7 cellular contexts compared by ENCODE assay signal in genomic region chr2:169131587-169132512, GRCh38.
DNase-seq lines count a peak whose midpoint lies in the region; ATAC-seq and TF ChIP-seq lines count a peak whose summit lies in the region.

No MANE protein-coding gene starts in this region.

- ATAC-seq in GM19468 (IDR thresholded peaks at IDR 0.05; ENCODE audit: extremely low read depth, unreplicated experiment), result peak; percentile 24
- ATAC-seq in IMR-90 (ENCODE audit: low read depth), result peak; percentile 75; the same call in 1 of the 2 replicates

- no peak overlapping the region for H3K14ac ChIP-seq in IMR-90 (replicated peaks; ENCODE audit: low read depth, low read length)

- no peaks in the 10 kb centered on the region for H3K79me2 ChIP-seq in SK-N-SH (ENCODE audit: insufficient read depth)
- H3K79me2 ChIP-seq in osteoblast (ENCODE audit: insufficient read depth, low read length), result no peaks in the 10 kb centered on the region

- H4K91ac ChIP-seq in IMR-90 (ENCODE audit: insufficient read depth, low read depth, low read length), result no peak overlapping the region

- H3F3A ChIP-seq in SK-N-SH (replicated peaks; ENCODE audit: insufficient read depth), result no peaks in the 10 kb centered on the region

- no peaks in the 10 kb centered on the region for H3K9me2 ChIP-seq in SK-N-SH

- CTCF ChIA-PET in IMR-90 (lab: Yijun Ruan, JAX), result interaction anchor here (0.6 to 2.3 kb wide), 6 partner anchors 9 to 1540 kb away, joined by 3 to 15 read pairs (median 5); no protein-coding TSS in a partner anchor
- CTCF ChIA-PET in SK-N-SH (lab: Yijun Ruan, JAX), result interaction anchor here (0.5 to 3.3 kb wide), 50 partner anchors 9 to 265 kb away, joined by 3 to 78 read pairs (median 4); no protein-coding TSS in a partner anchor

- H3K4ac ChIP-seq in IMR-90 (ENCODE audit: low read depth, low read length), result no peak overlapping the region

- no peaks in the 10 kb centered on the region for H3K79me1 ChIP-seq in IMR-90 (ENCODE audit: low read depth in 1 of 2, low read length in 2 of 2)

- H2AFZ ChIP-seq in IMR-90 (replicated peaks; ENCODE audit: low read length, poor library complexity) (no peak overlapping the region), SK-N-SH (ENCODE audit: low read depth) (no peak overlapping the region), osteoblast (ENCODE audit: low read length) (no peak overlapping the region)

- POLR2A ChIA-PET in IMR-90 (lab: Charles Lee; ENCODE audit: unreplicated experiment) (no interaction called here), SK-N-SH (lab: Yijun Ruan, JAX) (no interaction called here)

- H3K27ac ChIP-seq in IMR-90 (ENCODE audit: insufficient read depth, low read length), result no peak overlapping the region
- no peak overlapping the region for H3K27ac ChIP-seq in SK-N-SH (ENCODE audit: low read depth in 2 of 2, low read length in 1 of 2)
- no peak overlapping the region for H3K27ac ChIP-seq in osteoblast (ENCODE audit: low read depth, low read length)

- H3K9me3 ChIP-seq in IMR-90 (ENCODE audit: control insufficient read depth, insufficient read depth, low read length) (no peaks in the 10 kb centered on the region), SK-N-SH (no peaks in the 10 kb centered on the region), osteoblast (ENCODE audit: low read depth, low read length) (no peaks in the 10 kb centered on the region)

- no peaks in the 10 kb centered on the region for H3K9me1 ChIP-seq in IMR-90 (ENCODE audit: insufficient read depth, low read length)

- H2BK5ac ChIP-seq in IMR-90 (ENCODE audit: low read depth, low read length, poor library complexity, severe bottlenecking), result no peak overlapping the region

- no peak overlapping the region for H3K18ac ChIP-seq in IMR-90 (ENCODE audit: low read depth, low read length)

- H3K9ac ChIP-seq in IMR-90 (ENCODE audit: low read depth, low read length) (no peak overlapping the region), SK-N-SH (no peak overlapping the region)

- H4K20me1 ChIP-seq in IMR-90 (ENCODE audit: insufficient read depth, low read length) (no peaks in the 10 kb centered on the region), SK-N-SH (ENCODE audit: insufficient read depth) (no peaks in the 10 kb centered on the region), osteoblast (ENCODE audit: insufficient read depth, low read length) (no peaks in the 10 kb centered on the region)

- H3K56ac ChIP-seq in IMR-90 (ENCODE audit: extremely low read depth, insufficient read depth, low read length), result no peak overlapping the region

- H3K4me1 ChIP-seq in IMR-90 (ENCODE audit: control insufficient read depth, insufficient read depth, low read length), result no peaks in the 10 kb centered on the region
- no peaks in the 10 kb centered on the region for H3K4me1 ChIP-seq in SK-N-SH (ENCODE audit: control insufficient read depth in 1 of 2, insufficient read depth in 2 of 2, low read depth in 1 of 2, low read length in 1 of 2)
- H3K4me1 ChIP-seq in osteoblast (ENCODE audit: insufficient read depth, low read length), result no peaks in the 10 kb centered on the region

- H3K23ac ChIP-seq in IMR-90 (ENCODE audit: low read depth, low read length), result no peak overlapping the region

- H2BK15ac ChIP-seq in IMR-90 (ENCODE audit: low read depth, low read length), result no peak overlapping the region

- H3K27me3 ChIP-seq in IMR-90 (ENCODE audit: control insufficient read depth, insufficient read depth, low read length), result no peaks in the 10 kb centered on the region
- H3K27me3 ChIP-seq in SK-N-SH (ENCODE audit: insufficient read depth), result peaks cover 3% of the 10 kb centered on the region; the same call in 1 of the 2 replicates
- H3K27me3 ChIP-seq in osteoblast (ENCODE audit: insufficient read depth, low read length), result no peaks in the 10 kb centered on the region

- TF ChIP-seq EP300 in SK-N-SH (IDR thresholded peaks at IDR 0.05; ENCODE audit: borderline replicate concordance in 1 of 2, low read depth in 1 of 2, low read length in 1 of 2), result no peak

- WGBS in IMR-90 (ENCODE audit: extremely low coverage in 2 of 2, insufficient read length in 1 of 2), 2 experiments, result 17% methylated on average over 3 of the region's 9 CpGs; no CpG with 5 or more reads in 1 of the 2 experiments
- 23% methylated on average over 9 of the region's 9 CpGs for WGBS in SK-N-SH (ENCODE audit: low lambda C conversion rate)

- dilution Hi-C loops in IMR-90 (cut with HindIII; ENCODE audit: low sequenced_read_pairs, unreplicated experiment), result no loop called here

- TF ChIP-seq POLR2A in IMR-90 (IDR thresholded peaks at IDR 0.05; ENCODE audit: low read depth, low read length), result no peak

- BruUV-seq in IMR-90 (replicated peaks; lab: Mats Ljungman, UMichigan), result no TSS peak

- DNase-seq in G401 (ENCODE audit: low spot score) (peak; percentile 54), IMR-90 (peak; percentile 41), SK-N-SH (peak; percentile 51), fibroblast of peridontal ligament (ENCODE audit: extremely low read depth) (peak; percentile 70), osteoblast (ENCODE audit: insufficient read length, low spot score, missing footprints) (no peak)
- no peak for DNase-seq in stimulated activated CD4-positive, alpha-beta T cell treated with anti-CD3 and anti-CD28 coated beads, Interleukin-1b, Interleukin-23, amount 100 ng/mL, for 48 hours

- H2AK9ac ChIP-seq in IMR-90 (replicated peaks; ENCODE audit: low read depth, low read length, poor library complexity), result no peak overlapping the region

- no peak overlapping the region for H4K8ac ChIP-seq in IMR-90 (ENCODE audit: low read depth in 2 of 2, low read length in 2 of 2)

- TF ChIP-seq CTCF in IMR-90 (conservative IDR thresholded peaks at IDR 0.05; ENCODE audit: low read depth, low read length) (peak; percentile 67), SK-N-SH (IDR thresholded peaks at IDR 0.05) (peak; percentile 81), osteoblast (IDR thresholded peaks at IDR 0.05; ENCODE audit: extremely low read depth, low read depth, low read length) (peak; percentile 72)

- H3K4me3 ChIP-seq in IMR-90 (ENCODE audit: insufficient read depth, low read depth, low read length), result no peak overlapping the region
- no peak overlapping the region; a peak in 1 of 4 replicates for H3K4me3 ChIP-seq in SK-N-SH (ENCODE audit: low read depth in 2 of 2, low read length in 1 of 2)
- no peak overlapping the region for H3K4me3 ChIP-seq in osteoblast (ENCODE audit: insufficient read depth, low read length)

- no peak overlapping the region for H4K5ac ChIP-seq in IMR-90 (ENCODE audit: low read depth, low read length)

- H3K36me3 ChIP-seq in IMR-90 (ENCODE audit: control insufficient read depth, insufficient read depth, low read length) (no peaks in the 10 kb centered on the region), SK-N-SH (replicated peaks in 1 of 2; ENCODE audit: control insufficient read depth in 1 of 2, insufficient read depth in 2 of 2, low read length in 1 of 2) (no peaks in the 10 kb centered on the region), osteoblast (ENCODE audit: insufficient read depth, low read length) (no peaks in the 10 kb centered on the region)

- no peak overlapping the region for H2AK5ac ChIP-seq in IMR-90 (ENCODE audit: low read depth, low read length)

- no peak overlapping the region for H3K4me2 ChIP-seq in IMR-90 (ENCODE audit: low read depth, low read length)
- H3K4me2 ChIP-seq in SK-N-SH, result no peak overlapping the region
- peak overlapping the region; percentile 17 for H3K4me2 ChIP-seq in osteoblast (ENCODE audit: insufficient read depth, low read length)

- H2BK20ac ChIP-seq in IMR-90 (ENCODE audit: low read depth, low read length), result no peak overlapping the region

- intact Hi-C loops in IMR-90 (cut with micrococcal nuclease), result loop anchor here (1.0 kb wide), 2 partner anchors 23 to 171 kb away; no protein-coding TSS in a partner anchor

- in situ Hi-C loops in G401 (cut with HindIII; ENCODE audit: low sequenced_read_pairs), result no loop called here
- in situ Hi-C loops in IMR-90 (cut with MboI; ENCODE audit: low sequenced_read_pairs), result no loop called here

- H2BK120ac ChIP-seq in IMR-90 (ENCODE audit: low read depth, low read length), result no peak overlapping the region

- peak; percentile 32; the same call in 1 of the 2 replicates for TF ChIP-seq RAD21 in IMR-90 (IDR thresholded peaks at IDR 0.05; ENCODE audit: low read length)
- TF ChIP-seq RAD21 in SK-N-SH (IDR thresholded peaks at IDR 0.05; ENCODE audit: low read length), result peak; percentile 51

TF ChIP-seq in IMR-90, 13 proteins besides CTCF, POLR2A, EP300 and RAD21:
- no peak for TF ChIP-seq CEBPB (IDR thresholded peaks at IDR 0.05; ENCODE audit: low read depth, low read length)
- peak; percentile 37 for TF ChIP-seq SMC3 (IDR thresholded peaks at IDR 0.05; ENCODE audit: low read depth, low read length)
- no peak for TF ChIP-seq NFE2L2 (IDR thresholded peaks at IDR 0.05; ENCODE audit: low read depth, low read length)

TF ChIP-seq in SK-N-SH, 30 proteins besides CTCF, POLR2A, EP300 and RAD21:
- TF ChIP-seq FOXM1 (IDR thresholded peaks at IDR 0.05; ENCODE audit: low read depth) (no peak), TEAD4 (IDR thresholded peaks at IDR 0.05; ENCODE audit: borderline replicate concordance, insufficient read depth) (no peak), GATA2 (CRISPR knock-in tag; IDR thresholded peaks at IDR 0.05) (no peak), SMC3 (IDR thresholded peaks at IDR 0.05; ENCODE audit: low read depth, low read length) (peak; percentile 52), YY1 (IDR thresholded peaks at IDR 0.05; ENCODE audit: low read depth) (no peak)
TF ChIP-seq in SK-N-SH: peak in this region for 1.

Comparison
In these comparisons a context has a peak if more than half of its experiments do, and no peak if none do; other contexts are left out.
1. DNase-seq: peak in G401 (single experiment), IMR-90 (single experiment), SK-N-SH (single experiment) and fibroblast of peridontal ligament (single experiment); none in osteoblast (single experiment) and stimulated activated CD4-positive, alpha-beta T cell treated with anti-CD3 and anti-CD28 coated beads, Interleukin-1b, Interleukin-23, amount 100 ng/mL, for 48 hours (single experiment).
2. Peak in every context shown above with its lines, with median percentiles within 50 percentile points of each other: CTCF ChIP-seq.